Comparison of ENCODE assay signal across 8 cellular contexts in the genomic region with DNA sequence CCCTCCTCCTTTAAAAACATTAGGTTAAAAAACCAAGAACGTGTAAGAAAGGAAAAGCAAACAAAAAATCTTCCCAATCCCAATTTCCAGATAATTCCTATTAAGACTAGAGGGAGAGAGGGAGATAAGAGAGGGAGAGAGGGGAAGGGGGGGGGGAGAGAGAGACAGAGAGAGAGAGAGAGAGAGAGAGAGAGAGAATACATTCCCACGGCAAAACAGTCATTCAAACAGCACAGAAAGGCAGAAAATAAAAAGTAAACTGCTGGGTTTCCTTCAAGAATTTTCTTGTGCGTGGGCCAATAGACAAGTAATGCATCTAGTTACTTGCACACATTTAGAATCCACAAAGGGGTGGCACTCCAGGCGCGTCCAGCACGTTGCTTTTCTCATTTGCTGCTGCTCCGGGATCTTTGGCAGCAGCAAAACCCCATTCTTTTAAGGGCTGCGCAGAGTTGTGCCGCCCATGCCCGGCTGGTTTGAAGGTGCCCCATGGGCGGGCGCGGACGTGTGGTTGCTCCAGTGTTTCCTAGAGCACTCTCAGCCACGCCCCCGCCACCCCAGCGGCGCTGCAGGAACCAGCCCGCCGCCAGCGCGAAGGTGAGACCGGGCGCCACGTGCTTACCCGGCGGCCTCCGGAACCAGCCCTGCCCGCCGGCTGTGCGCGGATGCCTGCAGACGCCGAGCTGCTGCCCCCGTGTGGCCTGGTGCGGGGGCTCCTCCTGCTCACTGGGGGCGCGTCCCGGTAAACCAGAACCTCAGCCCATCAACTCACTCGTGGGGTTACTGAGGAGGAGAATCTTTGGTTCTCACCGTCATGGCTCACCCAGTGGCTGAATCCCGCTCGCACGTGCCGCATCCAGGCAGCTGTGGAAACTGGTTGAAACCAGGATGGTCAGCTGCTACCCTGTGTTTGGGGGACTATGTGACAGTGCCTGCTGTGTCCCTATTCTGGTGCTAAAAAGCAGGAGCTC. TPM values are rescaled to one million over a fixed set of nuclear protein-coding genes. Genes with fewer than 3 reads are reported as not detected.
DNase-seq lines count a peak whose midpoint lies in the region; ATAC-seq and TF ChIP-seq lines count a peak whose summit lies in the region.

No MANE protein-coding gene starts in this region.

- CTCF ChIA-PET in activated naive CD4-positive, alpha-beta T cell treated with anti-CD3 and anti-CD28 coated beads for 36 hours (lab: Charles Lee): interaction anchor here (0.7 to 1.3 kb wide), 3 partner anchors 18 to 355 kb away, joined by 3 to 7 read pairs (median 3); no protein-coding TSS in a partner anchor

- H3K4me1 Mint-ChIP-seq in activated naive CD4-positive, alpha-beta T cell treated with anti-CD3 and anti-CD28 coated beads for 36 hours (ENCODE audit: low read depth): peaks cover 6% of the 10 kb centered on the region
- H3K4me1 Mint-ChIP-seq in glutamatergic neuron (ENCODE audit: low read depth, unreplicated experiment): no peaks in the 10 kb centered on the region

- H3K36me3 Mint-ChIP-seq in activated naive CD4-positive, alpha-beta T cell treated with anti-CD3 and anti-CD28 coated beads for 36 hours (ENCODE audit: low read depth): no peaks in the 10 kb centered on the region
- H3K36me3 Mint-ChIP-seq in glutamatergic neuron (ENCODE audit: unreplicated experiment): no peaks in the 10 kb centered on the region

- DNase-seq in DMS53 treated with DMSO at 0.1 percent for 48 hours (lab: John Stamatoyannopoulos, UW; ENCODE audit: unreplicated experiment) (peak; percentile 67), HuH-7.5 (ENCODE audit: low spot score) (peak; percentile 67), SJSA1 (ENCODE audit: low read depth in 1 of 2, low spot score in 2 of 2) (peak; percentile 76 to 84), glutamatergic neuron (peak; percentile 85), psoas muscle (peak; percentile 78 to 80), OCI-M1 (lab: John Stamatoyannopoulos, UW) (no peak)
- DNase-seq in activated naive CD4-positive, alpha-beta T cell treated with anti-CD3 and anti-CD28 coated beads for 36 hours: peak; percentile 83

- TF ChIP-seq CTCF in glutamatergic neuron (IDR thresholded peaks at IDR 0.05; ENCODE audit: partially characterized antibody, unreplicated experiment): peak; percentile 81
- peak; percentile 66 for TF ChIP-seq CTCF in psoas muscle (IDR thresholded peaks at IDR 0.05)

- peak overlapping the region; percentile 35 for H3K4me3 Mint-ChIP-seq in activated naive CD4-positive, alpha-beta T cell treated with anti-CD3 and anti-CD28 coated beads for 36 hours
- H3K4me3 Mint-ChIP-seq in glutamatergic neuron (ENCODE audit: unreplicated experiment): peak overlapping the region; percentile 75

- no peak overlapping the region for H3K27ac ChIP-seq in SJSA1
- no peak overlapping the region for H3K27ac ChIP-seq in psoas muscle

- peaks cover 10% of the 10 kb centered on the region for H3K4me1 ChIP-seq in SJSA1 (replicated peaks)
- no peaks in the 10 kb centered on the region for H3K4me1 ChIP-seq in psoas muscle

- H3K9me3 ChIP-seq in SJSA1 (replicated peaks) (no peaks in the 10 kb centered on the region), psoas muscle (no peaks in the 10 kb centered on the region)

- intact Hi-C loops in activated naive CD4-positive, alpha-beta T cell treated with anti-CD3 and anti-CD28 coated beads for 36 hours (cut with micrococcal nuclease): loop anchor here (1.0 to 10.0 kb wide), 7 partner anchors 51 to 571 kb away; partner anchors contain the start of genes ATP6V0E1, BNIP1 and RPL26L1
- intact Hi-C loops in psoas muscle (cut with DNase I): loop anchor here (5.0 kb wide), 2 partner anchors 116 to 301 kb away; partner anchors contain the start of gene ATP6V0E1 (in 2 of the 2)

- no peaks in the 10 kb centered on the region for H3K36me3 ChIP-seq in SJSA1
- no peaks in the 10 kb centered on the region for H3K36me3 ChIP-seq in psoas muscle (ENCODE audit: insufficient read depth in 1 of 2, low read depth in 1 of 2)

- peak; percentile 90 for ATAC-seq in GM21619 (IDR thresholded peaks at IDR 0.05; ENCODE audit: unreplicated experiment)
- ATAC-seq in psoas muscle: peak; percentile 91 to 99 (median 96)

- WGBS in psoas muscle, 3 donors: 3 to 4% (median 3%) methylated on average over 43 to 45 of the region's 45 CpGs

- H3K27me3 Mint-ChIP-seq in activated naive CD4-positive, alpha-beta T cell treated with anti-CD3 and anti-CD28 coated beads for 36 hours (ENCODE audit: low read depth): peaks cover 57% of the 10 kb centered on the region
- peaks cover 11% of the 10 kb centered on the region for H3K27me3 Mint-ChIP-seq in glutamatergic neuron (ENCODE audit: unreplicated experiment)

- no peaks in the 10 kb centered on the region for H3K9me3 Mint-ChIP-seq in activated naive CD4-positive, alpha-beta T cell treated with anti-CD3 and anti-CD28 coated beads for 36 hours
- peaks cover 4% of the 10 kb centered on the region for H3K9me3 Mint-ChIP-seq in glutamatergic neuron (ENCODE audit: unreplicated experiment)

- peak overlapping the region; percentile 14 for H3K4me3 ChIP-seq in SJSA1
- peak overlapping the region; percentile 43 for H3K4me3 ChIP-seq in psoas muscle

- no peak overlapping the region for H3K27ac Mint-ChIP-seq in activated naive CD4-positive, alpha-beta T cell treated with anti-CD3 and anti-CD28 coated beads for 36 hours
- no peak overlapping the region for H3K27ac Mint-ChIP-seq in glutamatergic neuron (ENCODE audit: unreplicated experiment)

- H3K27me3 ChIP-seq in SJSA1 (replicated peaks) (peaks cover 27% of the 10 kb centered on the region), psoas muscle (ENCODE audit: insufficient read depth in 3 of 3, low read length in 2 of 3) (peaks cover 3 to 64% (median 4%) of the 10 kb centered on the region in 3 donors)

RNA-seq across cellular contexts. Expression of gene STC2, which starts 44.6 kb away (rescaled TPM):
- total RNA-seq in SJSA1 (2014; rRNA removed; shearing (Covaris generic)): 12.6 and 43.4 TPM in 2 replicates
- total RNA-seq in activated naive CD4-positive, alpha-beta T cell treated with anti-CD3 and anti-CD28 coated beads for 36 hours: 10 to 100 TPM; 26.8 to 27.8 TPM
- 14.0 TPM for total RNA-seq in glutamatergic neuron (ENCODE audit: unreplicated experiment)
- total RNA-seq in psoas muscle: 1 to 10 TPM; 2.1 to 9.4 (median 6.3) TPM
- 10 to 100 TPM in 2 of 3 donors, 1 to 10 TPM in 1; 6.2 to 25.7 (median 19.8) TPM for polyA plus RNA-seq in psoas muscle

RNA-seq across cellular contexts. Expression of gene NKX2-5, which starts 48.6 kb away (rescaled TPM):
- not detected in 2 replicates for total RNA-seq in SJSA1 (2014; rRNA removed; shearing (Covaris generic))
- total RNA-seq in activated naive CD4-positive, alpha-beta T cell treated with anti-CD3 and anti-CD28 coated beads for 36 hours: not detected
- 0.51 TPM for total RNA-seq in glutamatergic neuron (ENCODE audit: unreplicated experiment)
- total RNA-seq in psoas muscle: 1 to 10 TPM in 2 of 4 donors, not detected in 2; 1.8 to 4.1 TPM
- polyA plus RNA-seq in psoas muscle: not detected
